29 cellular contexts compared by ENCODE assay signal in genomic region chr18:58078889-58079573, GRCh38. TPM values are rescaled to one million over a fixed set of nuclear protein-coding genes. Genes with fewer than 3 reads are reported as not detected.
DNase-seq lines count a peak whose midpoint lies in the region; ATAC-seq and TF ChIP-seq lines count a peak whose summit lies in the region.
"Had no signal": no experiment of that assay in that cellular context is flagged by ENCODE, and none has a peak within 500 bp of the region (broad histone marks: within the 10 kb centered on the region; RNA-seq: fewer than 3 reads in every experiment).

No MANE protein-coding gene starts in this region.

- peak overlapping the region; percentile 59 for H3K27ac ChIP-seq in colonic mucosa
- H3K27ac ChIP-seq in upper lobe of right lung, result no peak overlapping the region
- H3K27ac ChIP-seq: 22Rv1; BLaER1 treated with 17β-estradiol and CSF1 and Interleukin-3, amounts not matched to agents 10 nM and 100 nM; gastrocnemius medialis; hepatocyte; ovary; WERI-Rb-1 had no signal

- H3K4me3 Mint-ChIP-seq in mesothelial cell of epicardium, result no peak overlapping the region
- H3K4me3 Mint-ChIP-seq: endodermal cell; neural crest cell; stimulated activated naive B cell treated with anti-CD40 and anti-IgM and Interleukin-4, amounts not matched to agents 10 μg/mL and 1 μg/mL and 100 μg/mL, for 72 hours had no signal

- H3K36me3 ChIP-seq in colonic mucosa (no peaks in the 10 kb centered on the region), upper lobe of right lung (no peaks in the 10 kb centered on the region)
- H3K36me3 ChIP-seq: gastrocnemius medialis, ovary, WERI-Rb-1 had no signal

- H3K4me3 ChIP-seq in colonic mucosa (no peak overlapping the region), upper lobe of right lung (no peak overlapping the region)
- H3K4me3 ChIP-seq: BLaER1 treated with 17β-estradiol and CSF1 and Interleukin-3, amounts not matched to agents 10 nM and 100 nM; gastrocnemius medialis; hepatocyte; ovary; skin epidermis had no signal

- no peaks in the 10 kb centered on the region for H3K4me1 ChIP-seq in colonic mucosa
- peaks cover 7% of the 10 kb centered on the region for H3K4me1 ChIP-seq in upper lobe of right lung
- H3K4me1 ChIP-seq: gastrocnemius medialis had no signal

- H3K27me3 Mint-ChIP-seq in mesothelial cell of epicardium (ENCODE audit: low read depth), result no peaks in the 10 kb centered on the region

- H3K9me3 ChIP-seq in colonic mucosa (no peaks in the 10 kb centered on the region), upper lobe of right lung (no peaks in the 10 kb centered on the region)
- H3K9me3 ChIP-seq: gastrocnemius medialis, ovary had no signal

- peak overlapping the region in 1 of 2 donors; percentile 56 for H3K9ac ChIP-seq in colonic mucosa (ENCODE audit: low read depth in 2 of 2, low read length in 2 of 2)
- H3K9ac ChIP-seq: BLaER1 treated with 17β-estradiol and CSF1 and Interleukin-3, amounts not matched to agents 10 nM and 100 nM had no signal

- no peaks in the 10 kb centered on the region for H3K27me3 ChIP-seq in colonic mucosa
- H3K27me3 ChIP-seq in upper lobe of right lung, result no peaks in the 10 kb centered on the region
- H3K27me3 ChIP-seq: BLaER1 treated with 17β-estradiol and CSF1 and Interleukin-3, amounts not matched to agents 10 nM and 100 nM; gastrocnemius medialis; hepatocyte; ovary had no signal

- peak; percentile 51 for ATAC-seq in upper lobe of right lung
- ATAC-seq: activated naive CD4-positive, alpha-beta T cell treated with anti-CD3 and anti-CD28 coated beads, Interleukin-2, amount 50 U/mL, for 72 hours; gastrocnemius medialis; HCT116; stimulated activated naive B cell treated with anti-CD40 and anti-IgM and Interleukin-4, amounts not matched to agents 10 μg/mL and 1 μg/mL and 100 μg/mL, for 72 hours had no signal

- peaks cover 13% of the 10 kb centered on the region for H3K36me3 Mint-ChIP-seq in mesothelial cell of epicardium
- H3K36me3 Mint-ChIP-seq: activated naive CD4-positive, alpha-beta T cell treated with anti-CD3 and anti-CD28 coated beads, Interleukin-2, amount 50 U/mL, for 72 hours; stimulated activated naive B cell treated with anti-CD40 and anti-IgM and Interleukin-4, amounts not matched to agents 10 μg/mL and 1 μg/mL and 100 μg/mL, for 72 hours had no signal

- peaks cover 45% of the 10 kb centered on the region for H3K4me1 Mint-ChIP-seq in mesothelial cell of epicardium
- H3K4me1 Mint-ChIP-seq: stimulated activated naive B cell treated with anti-CD40 and anti-IgM and Interleukin-4, amounts not matched to agents 10 μg/mL and 1 μg/mL and 100 μg/mL, for 72 hours had no signal

- intact Hi-C loops in colonic mucosa (cut with DNase I), result no loop called here
- intact Hi-C loops in upper lobe of right lung (cut with DNase I), result no loop called here

- TF ChIP-seq CTCF in colonic mucosa (IDR thresholded peaks at IDR 0.05) (no peak), mesothelial cell of epicardium (IDR thresholded peaks at IDR 0.05; ENCODE audit: unreplicated experiment) (no peak), upper lobe of right lung (IDR thresholded peaks at IDR 0.05) (no peak)

- H3K9me3 Mint-ChIP-seq in mesothelial cell of epicardium, result peaks cover 14% of the 10 kb centered on the region
- H3K9me3 Mint-ChIP-seq: activated naive CD4-positive, alpha-beta T cell treated with anti-CD3 and anti-CD28 coated beads, Interleukin-2, amount 50 U/mL, for 72 hours; activated T-helper 2 cell treated with anti-CD3 and anti-CD28 coated beads, Interferon-gamma antibody, Interleukin-2, Interleukin-4, amounts not matched to agents 10 μg/mL and 5 μg/mL and 100 μg/mL, durations not matched to agents 14 hours and 24 hours and 36 hours; endodermal cell; stimulated activated naive B cell treated with anti-CD40 and anti-IgM and Interleukin-4, amounts not matched to agents 10 μg/mL and 1 μg/mL and 100 μg/mL, for 72 hours had no signal

- peak overlapping the region; percentile 18 for H3K27ac Mint-ChIP-seq in mesothelial cell of epicardium
- H3K27ac Mint-ChIP-seq: activated T-helper 2 cell treated with anti-CD3 and anti-CD28 coated beads, Interferon-gamma antibody, Interleukin-2, Interleukin-4, amounts not matched to agents 10 μg/mL and 5 μg/mL and 100 μg/mL, durations not matched to agents 14 hours and 24 hours and 36 hours; endodermal cell; stimulated activated naive B cell treated with anti-CD40 and anti-IgM and Interleukin-4, amounts not matched to agents 10 μg/mL and 1 μg/mL and 100 μg/mL, for 72 hours had no signal

- DNase-seq in NCI-H2171 treated with DMSO at 0.1 percent for 48 hours (lab: John Stamatoyannopoulos, UW) (peak; percentile 63), NCI-H2171 (lab: John Stamatoyannopoulos, UW) (no peak), colonic mucosa (peak; percentile 76), mesothelial cell of epicardium (ENCODE audit: low spot score in 2 of 2, unreplicated experiment in 2 of 2) (no peak), upper lobe of right lung (no peak), NCI-H1930 (lab: John Stamatoyannopoulos, UW) (no peak), activated T-cell treated with anti-CD3 and anti-CD28 coated beads for 4 hours (no peak), cerebellar nuclear complex (lab: John Stamatoyannopoulos, UW) (no peak)
- DNase-seq: activated CD4-positive, alpha-beta T cell treated with anti-CD3 and anti-CD28 coated beads for 48 hours; anterior cingulate cortex; COR-L47; endodermal cell; gastrocnemius medialis; NCI-H1092; NCI-H187; NCI-H526 treated with DMSO at 0.1 percent for 48 hours; ovary; retina; Right ventricle myocardium superior; stimulated activated naive B cell treated with anti-CD40 and anti-IgM and Interleukin-4, amounts not matched to agents 10 μg/mL and 1 μg/mL and 100 μg/mL, for 72 hours; WERI-Rb-1 had no signal

RNA-seq across cellular contexts. Expression of gene NEDD4L, which starts 35.0 kb away (rescaled TPM):
- total RNA-seq in colonic mucosa, result 100 to 1,000 TPM; 149 to 212 TPM
- total RNA-seq in mesothelial cell of epicardium, result 134 to 141 TPM (median 135 TPM) in 3 replicates
- total RNA-seq in upper lobe of right lung, result 192 TPM

Comparison
In these comparisons a context has a peak if more than half of its experiments do, and no peak if none do; other contexts are left out.
1. DNase-seq: peak in NCI-H2171 treated with DMSO at 0.1 percent for 48 hours (single experiment) and colonic mucosa (single experiment); none in NCI-H2171 (single experiment), mesothelial cell of epicardium (0 of 2), upper lobe of right lung (single experiment), NCI-H1930 (0 of 2), activated T-cell treated with anti-CD3 and anti-CD28 coated beads for 4 hours (single experiment) and cerebellar nuclear complex (0 of 2).